Comparison of ENCODE assay signal across 2 cellular contexts in genomic region chr19:4639531-4640246, GRCh38.
TF ChIP-seq lines count a peak whose summit lies in the region.

No MANE protein-coding gene starts in this region.

TF ChIP-seq in K562, 482 proteins besides CTCF, POLR2A, EP300 and RAD21 (continued from another document and continues in another):
- TF ChIP-seq, protein P1, sequence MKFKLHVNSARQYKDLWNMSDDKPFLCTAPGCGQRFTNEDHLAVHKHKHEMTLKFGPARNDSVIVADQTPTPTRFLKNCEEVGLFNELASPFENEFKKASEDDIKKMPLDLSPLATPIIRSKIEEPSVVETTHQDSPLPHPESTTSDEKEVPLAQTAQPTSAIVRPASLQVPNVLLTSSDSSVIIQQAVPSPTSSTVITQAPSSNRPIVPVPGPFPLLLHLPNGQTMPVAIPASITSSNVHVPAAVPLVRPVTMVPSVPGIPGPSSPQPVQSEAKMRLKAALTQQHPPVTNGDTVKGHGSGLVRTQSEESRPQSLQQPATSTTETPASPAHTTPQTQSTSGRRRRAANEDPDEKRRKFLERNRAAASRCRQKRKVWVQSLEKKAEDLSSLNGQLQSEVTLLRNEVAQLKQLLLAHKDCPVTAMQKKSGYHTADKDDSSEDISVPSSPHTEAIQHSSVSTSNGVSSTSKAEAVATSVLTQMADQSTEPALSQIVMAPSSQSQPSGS (CRISPR knock-in tag; IDR thresholded peaks at IDR 0.05), result no peak
- TF ChIP-seq ZNF318 (IDR thresholded peaks at IDR 0.05; ENCODE audit: borderline replicate concordance in 1 of 2, low read depth in 1 of 2) (no peak), MXD1 (CRISPR knock-in tag; IDR thresholded peaks at IDR 0.05; ENCODE audit: borderline replicate concordance, poor library complexity, severe bottlenecking) (no peak), CEBPG (CRISPR knock-in tag; IDR thresholded peaks at IDR 0.05) (no peak), CEBPG (tag; conservative IDR thresholded peaks at IDR 0.05 in 1 of 2, IDR thresholded peaks at IDR 0.05 in 1 of 2) (no peak), POLR2B (IDR thresholded peaks at IDR 0.05; ENCODE audit: low read depth, partially characterized antibody) (no peak), ZNF444 (CRISPR knock-in tag; IDR thresholded peaks at IDR 0.05) (no peak), ZNF668 (CRISPR knock-in tag; IDR thresholded peaks at IDR 0.05) (no peak), ZNF232 (CRISPR knock-in tag; IDR thresholded peaks at IDR 0.05) (no peak), NFIC (IDR thresholded peaks at IDR 0.05) (no peak), XRCC3 (IDR thresholded peaks at IDR 0.05) (no peak), TAF7 (tag; IDR thresholded peaks at IDR 0.05) (no peak), DDX20 (tag; IDR thresholded peaks at IDR 0.05; ENCODE audit: low read depth) (no peak), HNRNPLL (IDR thresholded peaks at IDR 0.05; ENCODE audit: low read depth, low read length, poor library complexity, severe bottlenecking) (no peak), SETDB1 (IDR thresholded peaks at IDR 0.05; ENCODE audit: low read length) (no peak), BCOR (IDR thresholded peaks at IDR 0.05) (peak; percentile 73), SIRT6 (IDR thresholded peaks at IDR 0.05; ENCODE audit: low read depth, low read length) (no peak), KHSRP (IDR thresholded peaks at IDR 0.05) (no peak)
- TF ChIP-seq, protein P2, sequence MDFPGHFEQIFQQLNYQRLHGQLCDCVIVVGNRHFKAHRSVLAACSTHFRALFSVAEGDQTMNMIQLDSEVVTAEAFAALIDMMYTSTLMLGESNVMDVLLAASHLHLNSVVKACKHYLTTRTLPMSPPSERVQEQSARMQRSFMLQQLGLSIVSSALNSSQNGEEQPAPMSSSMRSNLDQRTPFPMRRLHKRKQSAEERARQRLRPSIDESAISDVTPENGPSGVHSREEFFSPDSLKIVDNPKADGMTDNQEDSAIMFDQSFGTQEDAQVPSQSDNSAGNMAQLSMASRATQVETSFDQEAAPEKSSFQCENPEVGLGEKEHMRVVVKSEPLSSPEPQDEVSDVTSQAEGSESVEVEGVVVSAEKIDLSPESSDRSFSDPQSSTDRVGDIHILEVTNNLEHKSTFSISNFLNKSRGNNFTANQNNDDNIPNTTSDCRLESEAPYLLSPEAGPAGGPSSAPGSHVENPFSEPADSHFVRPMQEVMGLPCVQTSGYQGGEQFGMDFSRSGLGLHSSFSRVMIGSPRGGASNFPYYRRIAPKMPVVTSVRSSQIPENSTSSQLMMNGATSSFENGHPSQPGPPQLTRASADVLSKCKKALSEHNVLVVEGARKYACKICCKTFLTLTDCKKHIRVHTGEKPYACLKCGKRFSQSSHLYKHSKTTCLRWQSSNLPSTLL (IDR thresholded peaks at IDR 0.05), result no peak

TF ChIP-seq in HepG2, 621 proteins besides CTCF, POLR2A, EP300 and RAD21 (continued from another document and continues in another):
- TF ChIP-seq, protein P3, sequence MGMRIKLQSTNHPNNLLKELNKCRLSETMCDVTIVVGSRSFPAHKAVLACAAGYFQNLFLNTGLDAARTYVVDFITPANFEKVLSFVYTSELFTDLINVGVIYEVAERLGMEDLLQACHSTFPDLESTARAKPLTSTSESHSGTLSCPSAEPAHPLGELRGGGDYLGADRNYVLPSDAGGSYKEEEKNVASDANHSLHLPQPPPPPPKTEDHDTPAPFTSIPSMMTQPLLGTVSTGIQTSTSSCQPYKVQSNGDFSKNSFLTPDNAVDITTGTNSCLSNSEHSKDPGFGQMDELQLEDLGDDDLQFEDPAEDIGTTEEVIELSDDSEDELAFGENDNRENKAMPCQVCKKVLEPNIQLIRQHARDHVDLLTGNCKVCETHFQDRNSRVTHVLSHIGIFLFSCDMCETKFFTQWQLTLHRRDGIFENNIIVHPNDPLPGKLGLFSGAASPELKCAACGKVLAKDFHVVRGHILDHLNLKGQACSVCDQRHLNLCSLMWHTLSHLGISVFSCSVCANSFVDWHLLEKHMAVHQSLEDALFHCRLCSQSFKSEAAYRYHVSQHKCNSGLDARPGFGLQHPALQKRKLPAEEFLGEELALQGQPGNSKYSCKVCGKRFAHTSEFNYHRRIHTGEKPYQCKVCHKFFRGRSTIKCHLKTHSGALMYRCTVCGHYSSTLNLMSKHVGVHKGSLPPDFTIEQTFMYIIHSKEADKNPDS (CRISPR knock-in tag; IDR thresholded peaks at IDR 0.05), result 0 out of 2 replicates have a peak, but pooled peaks have one; percentile 58
- TF ChIP-seq PAX8 (CRISPR knock-in tag; IDR thresholded peaks at IDR 0.05; ENCODE audit: borderline replicate concordance) (0 out of 2 replicates have a peak, but pooled peaks have one; percentile 22), HES4 (CRISPR knock-in tag; IDR thresholded peaks at IDR 0.05; ENCODE audit: borderline replicate concordance) (peak; percentile 67), ZNF317 (CRISPR knock-in tag; IDR thresholded peaks at IDR 0.05) (no peak; the same call in 1 of the 2 replicates), ZNF296 (CRISPR knock-in tag; conservative IDR thresholded peaks at IDR 0.05) (peak; percentile 59; the same call in 1 of the 2 replicates), PATZ1 (CRISPR knock-in tag; IDR thresholded peaks at IDR 0.05) (0 out of 2 replicates have a peak, but pooled peaks have one; percentile 32), GABPB1 (CRISPR knock-in tag; IDR thresholded peaks at IDR 0.05) (0 out of 2 replicates have a peak, but pooled peaks have one; percentile 31), STAT6 (CRISPR knock-in tag; IDR thresholded peaks at IDR 0.05; ENCODE audit: borderline replicate concordance) (0 out of 2 replicates have a peak, but pooled peaks have one; percentile 58), RFX5 (IDR thresholded peaks at IDR 0.05; ENCODE audit: low read depth, low read length) (no peak), TBX3 (IDR thresholded peaks at IDR 0.05; ENCODE audit: borderline replicate concordance) (no peak), MAZ (IDR thresholded peaks at IDR 0.05; ENCODE audit: borderline replicate concordance, low read depth, low read length) (peak; percentile 9; the same call in 1 of the 2 replicates), MAZ (CRISPR knock-in tag; IDR thresholded peaks at IDR 0.05; ENCODE audit: low read depth) (peak; percentile 11; the same call in 1 of the 2 replicates), CCAR2 (optimal IDR thresholded peaks at IDR 0.05; ENCODE audit: low read depth, low read length) (no peak), ZNF619 (CRISPR knock-in tag; IDR thresholded peaks at IDR 0.05) (no peak), ZNF30 (CRISPR knock-in tag; IDR thresholded peaks at IDR 0.05) (no peak), CAMTA2 (CRISPR knock-in tag; IDR thresholded peaks at IDR 0.05; ENCODE audit: borderline replicate concordance) (no peak), CREB1 (IDR thresholded peaks at IDR 0.05) (no peak), CREB1 (CRISPR knock-in tag; IDR thresholded peaks at IDR 0.05) (no peak), SKI (IDR thresholded peaks at IDR 0.05; ENCODE audit: partially characterized antibody) (peak; percentile 10), MXI1 (IDR thresholded peaks at IDR 0.05; ENCODE audit: borderline replicate concordance, low read depth, low read length) (peak; percentile 59; the same call in 1 of the 3 replicates), ZNF280D (CRISPR knock-in tag; IDR thresholded peaks at IDR 0.05) (0 out of 2 replicates have a peak, but pooled peaks have one; percentile 15), ZNF687 (CRISPR knock-in tag; IDR thresholded peaks at IDR 0.05) (peak; percentile 70), ZFX (CRISPR knock-in tag; IDR thresholded peaks at IDR 0.05; ENCODE audit: low read depth) (peak; percentile 88)
- TF ChIP-seq, protein P4, sequence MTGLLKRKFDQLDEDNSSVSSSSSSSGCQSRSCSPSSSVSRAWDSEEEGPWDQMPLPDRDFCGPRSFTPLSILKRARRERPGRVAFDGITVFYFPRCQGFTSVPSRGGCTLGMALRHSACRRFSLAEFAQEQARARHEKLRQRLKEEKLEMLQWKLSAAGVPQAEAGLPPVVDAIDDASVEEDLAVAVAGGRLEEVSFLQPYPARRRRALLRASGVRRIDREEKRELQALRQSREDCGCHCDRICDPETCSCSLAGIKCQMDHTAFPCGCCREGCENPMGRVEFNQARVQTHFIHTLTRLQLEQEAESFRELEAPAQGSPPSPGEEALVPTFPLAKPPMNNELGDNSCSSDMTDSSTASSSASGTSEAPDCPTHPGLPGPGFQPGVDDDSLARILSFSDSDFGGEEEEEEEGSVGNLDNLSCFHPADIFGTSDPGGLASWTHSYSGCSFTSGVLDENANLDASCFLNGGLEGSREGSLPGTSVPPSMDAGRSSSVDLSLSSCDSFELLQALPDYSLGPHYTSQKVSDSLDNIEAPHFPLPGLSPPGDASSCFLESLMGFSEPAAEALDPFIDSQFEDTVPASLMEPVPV (CRISPR knock-in tag; IDR thresholded peaks at IDR 0.05), result peak; percentile 71
- TF ChIP-seq, protein P5, sequence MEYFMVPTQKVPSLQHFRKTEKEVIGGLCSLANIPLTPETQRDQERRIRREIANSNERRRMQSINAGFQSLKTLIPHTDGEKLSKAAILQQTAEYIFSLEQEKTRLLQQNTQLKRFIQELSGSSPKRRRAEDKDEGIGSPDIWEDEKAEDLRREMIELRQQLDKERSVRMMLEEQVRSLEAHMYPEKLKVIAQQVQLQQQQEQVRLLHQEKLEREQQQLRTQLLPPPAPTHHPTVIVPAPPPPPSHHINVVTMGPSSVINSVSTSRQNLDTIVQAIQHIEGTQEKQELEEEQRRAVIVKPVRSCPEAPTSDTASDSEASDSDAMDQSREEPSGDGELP (IDR thresholded peaks at IDR 0.05; ENCODE audit: borderline replicate concordance, low read depth), result peak; percentile 32; the same call in 1 of the 2 replicates
